ENCODE assay signal across 1 cellular context in genomic region chr20:4026093-4026601, GRCh38.
TF ChIP-seq lines count a peak whose summit lies in the region.

No MANE protein-coding gene starts in this region.

TF ChIP-seq in WTC11, 78 proteins besides CTCF, POLR2A, EP300 and RAD21 (continued from another document):
- TF ChIP-seq, protein P1, sequence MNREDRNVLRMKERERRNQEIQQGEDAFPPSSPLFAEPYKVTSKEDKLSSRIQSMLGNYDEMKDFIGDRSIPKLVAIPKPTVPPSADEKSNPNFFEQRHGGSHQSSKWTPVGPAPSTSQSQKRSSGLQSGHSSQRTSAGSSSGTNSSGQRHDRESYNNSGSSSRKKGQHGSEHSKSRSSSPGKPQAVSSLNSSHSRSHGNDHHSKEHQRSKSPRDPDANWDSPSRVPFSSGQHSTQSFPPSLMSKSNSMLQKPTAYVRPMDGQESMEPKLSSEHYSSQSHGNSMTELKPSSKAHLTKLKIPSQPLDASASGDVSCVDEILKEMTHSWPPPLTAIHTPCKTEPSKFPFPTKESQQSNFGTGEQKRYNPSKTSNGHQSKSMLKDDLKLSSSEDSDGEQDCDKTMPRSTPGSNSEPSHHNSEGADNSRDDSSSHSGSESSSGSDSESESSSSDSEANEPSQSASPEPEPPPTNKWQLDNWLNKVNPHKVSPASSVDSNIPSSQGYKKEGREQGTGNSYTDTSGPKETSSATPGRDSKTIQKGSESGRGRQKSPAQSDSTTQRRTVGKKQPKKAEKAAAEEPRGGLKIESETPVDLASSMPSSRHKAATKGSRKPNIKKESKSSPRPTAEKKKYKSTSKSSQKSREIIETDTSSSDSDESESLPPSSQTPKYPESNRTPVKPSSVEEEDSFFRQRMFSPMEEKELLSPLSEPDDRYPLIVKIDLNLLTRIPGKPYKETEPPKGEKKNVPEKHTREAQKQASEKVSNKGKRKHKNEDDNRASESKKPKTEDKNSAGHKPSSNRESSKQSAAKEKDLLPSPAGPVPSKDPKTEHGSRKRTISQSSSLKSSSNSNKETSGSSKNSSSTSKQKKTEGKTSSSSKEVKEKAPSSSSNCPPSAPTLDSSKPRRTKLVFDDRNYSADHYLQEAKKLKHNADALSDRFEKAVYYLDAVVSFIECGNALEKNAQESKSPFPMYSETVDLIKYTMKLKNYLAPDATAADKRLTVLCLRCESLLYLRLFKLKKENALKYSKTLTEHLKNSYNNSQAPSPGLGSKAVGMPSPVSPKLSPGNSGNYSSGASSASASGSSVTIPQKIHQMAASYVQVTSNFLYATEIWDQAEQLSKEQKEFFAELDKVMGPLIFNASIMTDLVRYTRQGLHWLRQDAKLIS (CRISPR knock-in tag; IDR thresholded peaks at IDR 0.05; ENCODE audit: borderline replicate concordance), result no peak
- TF ChIP-seq SOX15 (CRISPR knock-in tag; IDR thresholded peaks at IDR 0.05) (no peak), FOXP4 (CRISPR knock-in tag; IDR thresholded peaks at IDR 0.05) (no peak)
